ENCODE assay signal across 9 cellular contexts in genomic region chr15:48644498-48644826, GRCh38. TPM values are rescaled to one million over a fixed set of nuclear protein-coding genes. Genes with fewer than 3 reads are reported as not detected.
DNase-seq lines count a peak whose midpoint lies in the region; ATAC-seq and TF ChIP-seq lines count a peak whose summit lies in the region.
"Had no signal": no experiment of that assay in that cellular context is flagged by ENCODE, and none has a peak within 500 bp of the region (broad histone marks: within the 10 kb centered on the region; RNA-seq: fewer than 3 reads in every experiment).

No MANE protein-coding gene starts in this region.

- TF ChIP-seq POLR2A in esophagus squamous epithelium (IDR thresholded peaks at IDR 0.05) = no peak

- no peaks in the 10 kb centered on the region for H3K9me3 ChIP-seq in esophagus squamous epithelium
- no peaks in the 10 kb centered on the region for H3K9me3 ChIP-seq in neutrophil

- H3K27me3 ChIP-seq in esophagus squamous epithelium (peaks cover 0 to 34% (median 3%) of the 10 kb centered on the region in 4 donors), neutrophil (peaks cover 50% of the 10 kb centered on the region)

- TF ChIP-seq CTCF in esophagus squamous epithelium (IDR thresholded peaks at IDR 0.05) = no peak
- TF ChIP-seq CTCF in neutrophil (IDR thresholded peaks at IDR 0.05) = no peak

- intact Hi-C loops in esophagus squamous epithelium (cut with DNase I) = no loop called here

- H3K4me1 ChIP-seq in esophagus squamous epithelium (peaks cover 3 to 57% (median 13%) of the 10 kb centered on the region in 3 donors), neutrophil (ENCODE audit: control insufficient read depth in 1 of 2, insufficient read depth in 1 of 2, low read depth in 1 of 2, low read length in 1 of 2) (peaks cover 14 to 18% of the 10 kb centered on the region in 2 experiments)

- WGBS in esophagus squamous epithelium, 2 donors = 0 to 1% methylated on average over 5 to 21 of the region's 26 CpGs

- ATAC-seq in GM21423 (IDR thresholded peaks at IDR 0.05; ENCODE audit: unreplicated experiment) = no peak
- no peak for ATAC-seq in HG03378 (IDR thresholded peaks at IDR 0.05; ENCODE audit: unreplicated experiment)
- ATAC-seq in HG02798 (IDR thresholded peaks at IDR 0.05; ENCODE audit: poor library complexity, unreplicated experiment) = no peak

- DNase-seq in DMS 273 (lab: John Stamatoyannopoulos, UW; ENCODE audit: unreplicated experiment) (peak; percentile 78), DMS 273 treated with DMSO at 0.1 percent for 48 hours (lab: John Stamatoyannopoulos, UW) (no peak), NCI-H2227 (lab: John Stamatoyannopoulos, UW; ENCODE audit: unreplicated experiment) (peak; percentile 33), esophagus squamous epithelium (lab: John Stamatoyannopoulos, UW) (no peak)

- H3K36me3 ChIP-seq in esophagus squamous epithelium = no peaks in the 10 kb centered on the region
- H3K36me3 ChIP-seq in neutrophil = no peaks in the 10 kb centered on the region

- H3K4me3 ChIP-seq in esophagus squamous epithelium = peak overlapping the region; percentile 48 to 78 (median 65)
- peak overlapping the region; percentile 58 to 77 for H3K4me3 ChIP-seq in neutrophil (ENCODE audit: low read depth in 1 of 2, low read length in 1 of 2)

- H3K27ac ChIP-seq in esophagus squamous epithelium (peak overlapping the region; percentile 75 to 93 (median 86)), neutrophil (no peak overlapping the region)
- H3K27ac ChIP-seq: 22Rv1 had no signal

RNA-seq across cellular contexts. Expression of gene FBN1, which starts 1.0 kb away (rescaled TPM):
- total RNA-seq in esophagus squamous epithelium = 10 to 100 TPM in 3 of 4 donors, 1 to 10 TPM in 1; 3.9 to 87.0 (median 23.4) TPM

Comparison
In these comparisons a context has a peak if more than half of its experiments do, and no peak if none do; other contexts are left out.
1. DNase-seq: peak in DMS 273 (single experiment) and NCI-H2227 (single experiment); none in DMS 273 treated with DMSO at 0.1 percent for 48 hours (single experiment) and esophagus squamous epithelium (single experiment).